Comparison of ENCODE assay signal across 1 cellular context in the genomic region with DNA sequence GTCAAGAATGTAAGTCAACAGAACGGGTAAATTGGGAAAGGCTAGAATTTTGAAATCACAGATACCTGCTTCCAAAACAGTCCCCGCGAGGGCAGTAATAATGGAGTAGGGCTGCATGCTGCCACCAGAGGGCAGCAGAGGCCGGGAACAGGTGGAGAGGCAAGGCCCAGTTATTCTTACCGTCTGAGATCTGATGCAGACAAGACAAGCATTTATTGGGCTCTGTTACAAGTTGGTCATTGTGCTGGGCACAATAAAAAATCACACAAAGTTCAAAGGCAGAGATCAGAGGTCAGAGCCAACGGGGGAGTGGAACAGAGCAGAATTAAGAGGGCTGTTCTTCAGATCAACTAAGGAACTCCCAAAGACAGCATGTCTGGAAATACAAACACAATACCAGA.
A peak's percentile ranks its signal among the peaks of the same experiment; 100 is the strongest.
TF ChIP-seq lines count a peak whose summit lies in the region.

No MANE protein-coding gene starts in this region.

TF ChIP-seq in HepG2, 621 proteins besides CTCF, POLR2A, EP300 and RAD21 (continued from another document and continues in another):
- TF ChIP-seq ZFP36L1 (CRISPR knock-in tag; IDR thresholded peaks at IDR 0.05), result no peak
- TF ChIP-seq, protein P1, sequence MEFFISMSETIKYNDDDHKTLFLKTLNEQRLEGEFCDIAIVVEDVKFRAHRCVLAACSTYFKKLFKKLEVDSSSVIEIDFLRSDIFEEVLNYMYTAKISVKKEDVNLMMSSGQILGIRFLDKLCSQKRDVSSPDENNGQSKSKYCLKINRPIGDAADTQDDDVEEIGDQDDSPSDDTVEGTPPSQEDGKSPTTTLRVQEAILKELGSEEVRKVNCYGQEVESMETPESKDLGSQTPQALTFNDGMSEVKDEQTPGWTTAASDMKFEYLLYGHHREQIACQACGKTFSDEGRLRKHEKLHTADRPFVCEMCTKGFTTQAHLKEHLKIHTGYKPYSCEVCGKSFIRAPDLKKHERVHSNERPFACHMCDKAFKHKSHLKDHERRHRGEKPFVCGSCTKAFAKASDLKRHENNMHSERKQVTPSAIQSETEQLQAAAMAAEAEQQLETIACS (CRISPR knock-in tag; IDR thresholded peaks at IDR 0.05), result no peak
- TF ChIP-seq, protein P2, sequence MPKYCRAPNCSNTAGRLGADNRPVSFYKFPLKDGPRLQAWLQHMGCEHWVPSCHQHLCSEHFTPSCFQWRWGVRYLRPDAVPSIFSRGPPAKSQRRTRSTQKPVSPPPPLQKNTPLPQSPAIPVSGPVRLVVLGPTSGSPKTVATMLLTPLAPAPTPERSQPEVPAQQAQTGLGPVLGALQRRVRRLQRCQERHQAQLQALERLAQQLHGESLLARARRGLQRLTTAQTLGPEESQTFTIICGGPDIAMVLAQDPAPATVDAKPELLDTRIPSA (CRISPR knock-in tag; IDR thresholded peaks at IDR 0.05; ENCODE audit: borderline replicate concordance), result no peak
- TF ChIP-seq SMAD3 (CRISPR knock-in tag; IDR thresholded peaks at IDR 0.05), result 0 out of 2 replicates have a peak, but pooled peaks have one; percentile 66
- TF ChIP-seq WIZ (CRISPR knock-in tag; IDR thresholded peaks at IDR 0.05), result no peak
- TF ChIP-seq NFYC (CRISPR knock-in tag; IDR thresholded peaks at IDR 0.05), result no peak
- peak; percentile 61; the same call in 1 of the 2 replicates for TF ChIP-seq ZNF777 (CRISPR knock-in tag; IDR thresholded peaks at IDR 0.05)
- TF ChIP-seq, protein P3, sequence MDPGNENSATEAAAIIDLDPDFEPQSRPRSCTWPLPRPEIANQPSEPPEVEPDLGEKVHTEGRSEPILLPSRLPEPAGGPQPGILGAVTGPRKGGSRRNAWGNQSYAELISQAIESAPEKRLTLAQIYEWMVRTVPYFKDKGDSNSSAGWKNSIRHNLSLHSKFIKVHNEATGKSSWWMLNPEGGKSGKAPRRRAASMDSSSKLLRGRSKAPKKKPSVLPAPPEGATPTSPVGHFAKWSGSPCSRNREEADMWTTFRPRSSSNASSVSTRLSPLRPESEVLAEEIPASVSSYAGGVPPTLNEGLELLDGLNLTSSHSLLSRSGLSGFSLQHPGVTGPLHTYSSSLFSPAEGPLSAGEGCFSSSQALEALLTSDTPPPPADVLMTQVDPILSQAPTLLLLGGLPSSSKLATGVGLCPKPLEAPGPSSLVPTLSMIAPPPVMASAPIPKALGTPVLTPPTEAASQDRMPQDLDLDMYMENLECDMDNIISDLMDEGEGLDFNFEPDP (CRISPR knock-in tag; conservative IDR thresholded peaks at IDR 0.05), result no peak
- TF ChIP-seq AGO2 (optimal IDR thresholded peaks at IDR 0.05; ENCODE audit: low read depth, low read length), result no peak
- TF ChIP-seq, protein P4, sequence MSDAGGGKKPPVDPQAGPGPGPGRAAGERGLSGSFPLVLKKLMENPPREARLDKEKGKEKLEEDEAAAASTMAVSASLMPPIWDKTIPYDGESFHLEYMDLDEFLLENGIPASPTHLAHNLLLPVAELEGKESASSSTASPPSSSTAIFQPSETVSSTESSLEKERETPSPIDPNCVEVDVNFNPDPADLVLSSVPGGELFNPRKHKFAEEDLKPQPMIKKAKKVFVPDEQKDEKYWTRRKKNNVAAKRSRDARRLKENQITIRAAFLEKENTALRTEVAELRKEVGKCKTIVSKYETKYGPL (CRISPR knock-in tag; IDR thresholded peaks at IDR 0.05), result no peak
- TF ChIP-seq, protein P5, sequence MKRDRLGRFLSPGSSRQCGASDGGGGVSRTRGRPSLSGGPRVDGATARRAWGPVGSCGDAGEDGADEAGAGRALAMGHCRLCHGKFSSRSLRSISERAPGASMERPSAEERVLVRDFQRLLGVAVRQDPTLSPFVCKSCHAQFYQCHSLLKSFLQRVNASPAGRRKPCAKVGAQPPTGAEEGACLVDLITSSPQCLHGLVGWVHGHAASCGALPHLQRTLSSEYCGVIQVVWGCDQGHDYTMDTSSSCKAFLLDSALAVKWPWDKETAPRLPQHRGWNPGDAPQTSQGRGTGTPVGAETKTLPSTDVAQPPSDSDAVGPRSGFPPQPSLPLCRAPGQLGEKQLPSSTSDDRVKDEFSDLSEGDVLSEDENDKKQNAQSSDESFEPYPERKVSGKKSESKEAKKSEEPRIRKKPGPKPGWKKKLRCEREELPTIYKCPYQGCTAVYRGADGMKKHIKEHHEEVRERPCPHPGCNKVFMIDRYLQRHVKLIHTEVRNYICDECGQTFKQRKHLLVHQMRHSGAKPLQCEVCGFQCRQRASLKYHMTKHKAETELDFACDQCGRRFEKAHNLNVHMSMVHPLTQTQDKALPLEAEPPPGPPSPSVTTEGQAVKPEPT (CRISPR knock-in tag; IDR thresholded peaks at IDR 0.05; ENCODE audit: low read depth), result no peak
- TF ChIP-seq, protein P6, sequence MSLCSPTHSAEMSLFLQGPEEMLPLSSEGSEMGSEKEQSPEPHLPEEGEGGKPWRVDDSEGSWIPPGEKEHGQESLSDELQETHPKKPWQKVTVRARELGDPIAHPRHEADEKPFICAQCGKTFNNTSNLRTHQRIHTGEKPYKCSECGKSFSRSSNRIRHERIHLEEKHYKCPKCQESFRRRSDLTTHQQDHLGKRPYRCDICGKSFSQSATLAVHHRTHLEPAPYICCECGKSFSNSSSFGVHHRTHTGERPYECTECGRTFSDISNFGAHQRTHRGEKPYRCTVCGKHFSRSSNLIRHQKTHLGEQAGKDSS (CRISPR knock-in tag; IDR thresholded peaks at IDR 0.05; ENCODE audit: borderline replicate concordance, low read depth), result no peak
- no peak for TF ChIP-seq ZNF121 (CRISPR knock-in tag; IDR thresholded peaks at IDR 0.05)
- TF ChIP-seq, protein P7, sequence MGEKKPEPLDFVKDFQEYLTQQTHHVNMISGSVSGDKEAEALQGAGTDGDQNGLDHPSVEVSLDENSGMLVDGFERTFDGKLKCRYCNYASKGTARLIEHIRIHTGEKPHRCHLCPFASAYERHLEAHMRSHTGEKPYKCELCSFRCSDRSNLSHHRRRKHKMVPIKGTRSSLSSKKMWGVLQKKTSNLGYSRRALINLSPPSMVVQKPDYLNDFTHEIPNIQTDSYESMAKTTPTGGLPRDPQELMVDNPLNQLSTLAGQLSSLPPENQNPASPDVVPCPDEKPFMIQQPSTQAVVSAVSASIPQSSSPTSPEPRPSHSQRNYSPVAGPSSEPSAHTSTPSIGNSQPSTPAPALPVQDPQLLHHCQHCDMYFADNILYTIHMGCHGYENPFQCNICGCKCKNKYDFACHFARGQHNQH (CRISPR knock-in tag; IDR thresholded peaks at IDR 0.05), result 0 out of 2 replicates have a peak, but pooled peaks have one; percentile 44
- no peak for TF ChIP-seq SUZ12 (IDR thresholded peaks at IDR 0.05; ENCODE audit: low read depth, low read length)
- no peak for TF ChIP-seq HOXA9 (CRISPR knock-in tag; IDR thresholded peaks at IDR 0.05; ENCODE audit: borderline replicate concordance)
- no peak for TF ChIP-seq SP140L (CRISPR knock-in tag; IDR thresholded peaks at IDR 0.05; ENCODE audit: borderline replicate concordance)
- TF ChIP-seq CBX5 (CRISPR knock-in tag; IDR thresholded peaks at IDR 0.05; ENCODE audit: borderline replicate concordance), result peak; percentile 16; the same call in 1 of the 2 replicates
- 0 out of 2 replicates have a peak, but pooled peaks have one; percentile 62 for TF ChIP-seq ZNF124 (CRISPR knock-in tag; IDR thresholded peaks at IDR 0.05)
- TF ChIP-seq, protein P8, sequence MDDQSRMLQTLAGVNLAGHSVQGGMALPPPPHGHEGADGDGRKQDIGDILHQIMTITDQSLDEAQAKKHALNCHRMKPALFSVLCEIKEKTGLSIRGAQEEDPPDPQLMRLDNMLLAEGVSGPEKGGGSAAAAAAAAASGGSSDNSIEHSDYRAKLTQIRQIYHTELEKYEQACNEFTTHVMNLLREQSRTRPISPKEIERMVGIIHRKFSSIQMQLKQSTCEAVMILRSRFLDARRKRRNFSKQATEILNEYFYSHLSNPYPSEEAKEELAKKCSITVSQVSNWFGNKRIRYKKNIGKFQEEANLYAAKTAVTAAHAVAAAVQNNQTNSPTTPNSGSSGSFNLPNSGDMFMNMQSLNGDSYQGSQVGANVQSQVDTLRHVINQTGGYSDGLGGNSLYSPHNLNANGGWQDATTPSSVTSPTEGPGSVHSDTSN (CRISPR knock-in tag; IDR thresholded peaks at IDR 0.05; ENCODE audit: borderline replicate concordance), result 0 out of 2 replicates have a peak, but pooled peaks have one; percentile 21
- 0 out of 2 replicates have a peak, but pooled peaks have one; percentile 17 for TF ChIP-seq ZNF263 (CRISPR knock-in tag; IDR thresholded peaks at IDR 0.05)
- TF ChIP-seq MTA1 (CRISPR knock-in tag; IDR thresholded peaks at IDR 0.05; ENCODE audit: borderline replicate concordance), result no peak
- peak; percentile 50 for TF ChIP-seq GATAD2A (CRISPR knock-in tag; IDR thresholded peaks at IDR 0.05)
- TF ChIP-seq, protein P9, sequence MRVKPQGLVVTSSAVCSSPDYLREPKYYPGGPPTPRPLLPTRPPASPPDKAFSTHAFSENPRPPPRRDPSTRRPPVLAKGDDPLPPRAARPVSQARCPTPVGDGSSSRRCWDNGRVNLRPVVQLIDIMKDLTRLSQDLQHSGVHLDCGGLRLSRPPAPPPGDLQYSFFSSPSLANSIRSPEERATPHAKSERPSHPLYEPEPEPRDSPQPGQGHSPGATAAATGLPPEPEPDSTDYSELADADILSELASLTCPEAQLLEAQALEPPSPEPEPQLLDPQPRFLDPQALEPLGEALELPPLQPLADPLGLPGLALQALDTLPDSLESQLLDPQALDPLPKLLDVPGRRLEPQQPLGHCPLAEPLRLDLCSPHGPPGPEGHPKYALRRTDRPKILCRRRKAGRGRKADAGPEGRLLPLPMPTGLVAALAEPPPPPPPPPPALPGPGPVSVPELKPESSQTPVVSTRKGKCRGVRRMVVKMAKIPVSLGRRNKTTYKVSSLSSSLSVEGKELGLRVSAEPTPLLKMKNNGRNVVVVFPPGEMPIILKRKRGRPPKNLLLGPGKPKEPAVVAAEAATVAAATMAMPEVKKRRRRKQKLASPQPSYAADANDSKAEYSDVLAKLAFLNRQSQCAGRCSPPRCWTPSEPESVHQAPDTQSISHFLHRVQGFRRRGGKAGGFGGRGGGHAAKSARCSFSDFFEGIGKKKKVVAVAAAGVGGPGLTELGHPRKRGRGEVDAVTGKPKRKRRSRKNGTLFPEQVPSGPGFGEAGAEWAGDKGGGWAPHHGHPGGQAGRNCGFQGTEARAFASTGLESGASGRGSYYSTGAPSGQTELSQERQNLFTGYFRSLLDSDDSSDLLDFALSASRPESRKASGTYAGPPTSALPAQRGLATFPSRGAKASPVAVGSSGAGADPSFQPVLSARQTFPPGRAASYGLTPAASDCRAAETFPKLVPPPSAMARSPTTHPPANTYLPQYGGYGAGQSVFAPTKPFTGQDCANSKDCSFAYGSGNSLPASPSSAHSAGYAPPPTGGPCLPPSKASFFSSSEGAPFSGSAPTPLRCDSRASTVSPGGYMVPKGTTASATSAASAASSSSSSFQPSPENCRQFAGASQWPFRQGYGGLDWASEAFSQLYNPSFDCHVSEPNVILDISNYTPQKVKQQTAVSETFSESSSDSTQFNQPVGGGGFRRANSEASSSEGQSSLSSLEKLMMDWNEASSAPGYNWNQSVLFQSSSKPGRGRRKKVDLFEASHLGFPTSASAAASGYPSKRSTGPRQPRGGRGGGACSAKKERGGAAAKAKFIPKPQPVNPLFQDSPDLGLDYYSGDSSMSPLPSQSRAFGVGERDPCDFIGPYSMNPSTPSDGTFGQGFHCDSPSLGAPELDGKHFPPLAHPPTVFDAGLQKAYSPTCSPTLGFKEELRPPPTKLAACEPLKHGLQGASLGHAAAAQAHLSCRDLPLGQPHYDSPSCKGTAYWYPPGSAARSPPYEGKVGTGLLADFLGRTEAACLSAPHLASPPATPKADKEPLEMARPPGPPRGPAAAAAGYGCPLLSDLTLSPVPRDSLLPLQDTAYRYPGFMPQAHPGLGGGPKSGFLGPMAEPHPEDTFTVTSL (CRISPR knock-in tag; IDR thresholded peaks at IDR 0.05; ENCODE audit: borderline replicate concordance), result no peak
- TF ChIP-seq, protein P10, sequence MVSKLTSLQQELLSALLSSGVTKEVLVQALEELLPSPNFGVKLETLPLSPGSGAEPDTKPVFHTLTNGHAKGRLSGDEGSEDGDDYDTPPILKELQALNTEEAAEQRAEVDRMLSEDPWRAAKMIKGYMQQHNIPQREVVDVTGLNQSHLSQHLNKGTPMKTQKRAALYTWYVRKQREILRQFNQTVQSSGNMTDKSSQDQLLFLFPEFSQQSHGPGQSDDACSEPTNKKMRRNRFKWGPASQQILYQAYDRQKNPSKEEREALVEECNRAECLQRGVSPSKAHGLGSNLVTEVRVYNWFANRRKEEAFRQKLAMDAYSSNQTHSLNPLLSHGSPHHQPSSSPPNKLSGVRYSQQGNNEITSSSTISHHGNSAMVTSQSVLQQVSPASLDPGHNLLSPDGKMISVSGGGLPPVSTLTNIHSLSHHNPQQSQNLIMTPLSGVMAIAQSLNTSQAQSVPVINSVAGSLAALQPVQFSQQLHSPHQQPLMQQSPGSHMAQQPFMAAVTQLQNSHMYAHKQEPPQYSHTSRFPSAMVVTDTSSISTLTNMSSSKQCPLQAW (CRISPR knock-in tag; IDR thresholded peaks at IDR 0.05), result peak; percentile 47; the same call in 1 of the 2 replicates
- TF ChIP-seq, protein P11, sequence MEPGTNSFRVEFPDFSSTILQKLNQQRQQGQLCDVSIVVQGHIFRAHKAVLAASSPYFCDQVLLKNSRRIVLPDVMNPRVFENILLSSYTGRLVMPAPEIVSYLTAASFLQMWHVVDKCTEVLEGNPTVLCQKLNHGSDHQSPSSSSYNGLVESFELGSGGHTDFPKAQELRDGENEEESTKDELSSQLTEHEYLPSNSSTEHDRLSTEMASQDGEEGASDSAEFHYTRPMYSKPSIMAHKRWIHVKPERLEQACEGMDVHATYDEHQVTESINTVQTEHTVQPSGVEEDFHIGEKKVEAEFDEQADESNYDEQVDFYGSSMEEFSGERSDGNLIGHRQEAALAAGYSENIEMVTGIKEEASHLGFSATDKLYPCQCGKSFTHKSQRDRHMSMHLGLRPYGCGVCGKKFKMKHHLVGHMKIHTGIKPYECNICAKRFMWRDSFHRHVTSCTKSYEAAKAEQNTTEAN (CRISPR knock-in tag; conservative IDR thresholded peaks at IDR 0.05), result no peak
- 0 out of 2 replicates have a peak, but pooled peaks have one; percentile 20 for TF ChIP-seq SOX5 (CRISPR knock-in tag; IDR thresholded peaks at IDR 0.05; ENCODE audit: borderline replicate concordance)
- TF ChIP-seq PAWR (CRISPR knock-in tag; IDR thresholded peaks at IDR 0.05; ENCODE audit: borderline replicate concordance), result no peak
- TF ChIP-seq, protein P12, sequence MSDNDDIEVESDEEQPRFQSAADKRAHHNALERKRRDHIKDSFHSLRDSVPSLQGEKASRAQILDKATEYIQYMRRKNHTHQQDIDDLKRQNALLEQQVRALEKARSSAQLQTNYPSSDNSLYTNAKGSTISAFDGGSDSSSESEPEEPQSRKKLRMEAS (IDR thresholded peaks at IDR 0.05), result 0 out of 2 replicates have a peak, but pooled peaks have one; percentile 9
- no peak for TF ChIP-seq HNRNPH1 (optimal IDR thresholded peaks at IDR 0.05; ENCODE audit: low read depth, low read length)
- TF ChIP-seq RBAK (CRISPR knock-in tag; IDR thresholded peaks at IDR 0.05), result no peak
- no peak for TF ChIP-seq JDP2 (CRISPR knock-in tag; IDR thresholded peaks at IDR 0.05; ENCODE audit: borderline replicate concordance)
- TF ChIP-seq, protein P13, sequence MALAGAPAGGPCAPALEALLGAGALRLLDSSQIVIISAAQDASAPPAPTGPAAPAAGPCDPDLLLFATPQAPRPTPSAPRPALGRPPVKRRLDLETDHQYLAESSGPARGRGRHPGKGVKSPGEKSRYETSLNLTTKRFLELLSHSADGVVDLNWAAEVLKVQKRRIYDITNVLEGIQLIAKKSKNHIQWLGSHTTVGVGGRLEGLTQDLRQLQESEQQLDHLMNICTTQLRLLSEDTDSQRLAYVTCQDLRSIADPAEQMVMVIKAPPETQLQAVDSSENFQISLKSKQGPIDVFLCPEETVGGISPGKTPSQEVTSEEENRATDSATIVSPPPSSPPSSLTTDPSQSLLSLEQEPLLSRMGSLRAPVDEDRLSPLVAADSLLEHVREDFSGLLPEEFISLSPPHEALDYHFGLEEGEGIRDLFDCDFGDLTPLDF (CRISPR knock-in tag; IDR thresholded peaks at IDR 0.05), result no peak
- TF ChIP-seq, protein P14, sequence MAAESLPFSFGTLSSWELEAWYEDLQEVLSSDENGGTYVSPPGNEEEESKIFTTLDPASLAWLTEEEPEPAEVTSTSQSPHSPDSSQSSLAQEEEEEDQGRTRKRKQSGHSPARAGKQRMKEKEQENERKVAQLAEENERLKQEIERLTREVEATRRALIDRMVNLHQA (CRISPR knock-in tag; IDR thresholded peaks at IDR 0.05), result no peak
- TF ChIP-seq ZNF256 (CRISPR knock-in tag; conservative IDR thresholded peaks at IDR 0.05), result 0 out of 2 replicates have a peak, but pooled peaks have one; percentile 59
